ENCODE assay signal across 1 cellular context in genomic region chr12:51368640-51369517, GRCh38.
TF ChIP-seq lines count a peak whose summit lies in the region.

No MANE protein-coding gene starts in this region.

TF ChIP-seq in K562, 482 proteins besides CTCF, POLR2A, EP300 and RAD21 (continues in another document):
- TF ChIP-seq ZNF699 (CRISPR knock-in tag; IDR thresholded peaks at IDR 0.05; ENCODE audit: insufficient replicate concordance) = no peak
- no peak for TF ChIP-seq PTTG1 (tag; IDR thresholded peaks at IDR 0.05; ENCODE audit: low read depth)
- no peak for TF ChIP-seq RFX5 (IDR thresholded peaks at IDR 0.05; ENCODE audit: low read depth, low read length)
- peak; percentile 68; the same call in 1 of the 2 replicates for TF ChIP-seq CREB3 (tag; conservative IDR thresholded peaks at IDR 0.05; ENCODE audit: low read depth)
- no peak for TF ChIP-seq ZNF609 (CRISPR knock-in tag; IDR thresholded peaks at IDR 0.05; ENCODE audit: borderline replicate concordance)
- TF ChIP-seq ETS2 (tag; IDR thresholded peaks at IDR 0.05; ENCODE audit: borderline replicate concordance, poor library complexity, severe bottlenecking) = no peak
- TF ChIP-seq THAP12 (CRISPR knock-in tag; IDR thresholded peaks at IDR 0.05) = no peak
- no peak for TF ChIP-seq SIRT6 (IDR thresholded peaks at IDR 0.05; ENCODE audit: low read depth, low read length)
- no peak for TF ChIP-seq BCL6 (CRISPR knock-in tag; IDR thresholded peaks at IDR 0.05)
- TF ChIP-seq, protein P1, sequence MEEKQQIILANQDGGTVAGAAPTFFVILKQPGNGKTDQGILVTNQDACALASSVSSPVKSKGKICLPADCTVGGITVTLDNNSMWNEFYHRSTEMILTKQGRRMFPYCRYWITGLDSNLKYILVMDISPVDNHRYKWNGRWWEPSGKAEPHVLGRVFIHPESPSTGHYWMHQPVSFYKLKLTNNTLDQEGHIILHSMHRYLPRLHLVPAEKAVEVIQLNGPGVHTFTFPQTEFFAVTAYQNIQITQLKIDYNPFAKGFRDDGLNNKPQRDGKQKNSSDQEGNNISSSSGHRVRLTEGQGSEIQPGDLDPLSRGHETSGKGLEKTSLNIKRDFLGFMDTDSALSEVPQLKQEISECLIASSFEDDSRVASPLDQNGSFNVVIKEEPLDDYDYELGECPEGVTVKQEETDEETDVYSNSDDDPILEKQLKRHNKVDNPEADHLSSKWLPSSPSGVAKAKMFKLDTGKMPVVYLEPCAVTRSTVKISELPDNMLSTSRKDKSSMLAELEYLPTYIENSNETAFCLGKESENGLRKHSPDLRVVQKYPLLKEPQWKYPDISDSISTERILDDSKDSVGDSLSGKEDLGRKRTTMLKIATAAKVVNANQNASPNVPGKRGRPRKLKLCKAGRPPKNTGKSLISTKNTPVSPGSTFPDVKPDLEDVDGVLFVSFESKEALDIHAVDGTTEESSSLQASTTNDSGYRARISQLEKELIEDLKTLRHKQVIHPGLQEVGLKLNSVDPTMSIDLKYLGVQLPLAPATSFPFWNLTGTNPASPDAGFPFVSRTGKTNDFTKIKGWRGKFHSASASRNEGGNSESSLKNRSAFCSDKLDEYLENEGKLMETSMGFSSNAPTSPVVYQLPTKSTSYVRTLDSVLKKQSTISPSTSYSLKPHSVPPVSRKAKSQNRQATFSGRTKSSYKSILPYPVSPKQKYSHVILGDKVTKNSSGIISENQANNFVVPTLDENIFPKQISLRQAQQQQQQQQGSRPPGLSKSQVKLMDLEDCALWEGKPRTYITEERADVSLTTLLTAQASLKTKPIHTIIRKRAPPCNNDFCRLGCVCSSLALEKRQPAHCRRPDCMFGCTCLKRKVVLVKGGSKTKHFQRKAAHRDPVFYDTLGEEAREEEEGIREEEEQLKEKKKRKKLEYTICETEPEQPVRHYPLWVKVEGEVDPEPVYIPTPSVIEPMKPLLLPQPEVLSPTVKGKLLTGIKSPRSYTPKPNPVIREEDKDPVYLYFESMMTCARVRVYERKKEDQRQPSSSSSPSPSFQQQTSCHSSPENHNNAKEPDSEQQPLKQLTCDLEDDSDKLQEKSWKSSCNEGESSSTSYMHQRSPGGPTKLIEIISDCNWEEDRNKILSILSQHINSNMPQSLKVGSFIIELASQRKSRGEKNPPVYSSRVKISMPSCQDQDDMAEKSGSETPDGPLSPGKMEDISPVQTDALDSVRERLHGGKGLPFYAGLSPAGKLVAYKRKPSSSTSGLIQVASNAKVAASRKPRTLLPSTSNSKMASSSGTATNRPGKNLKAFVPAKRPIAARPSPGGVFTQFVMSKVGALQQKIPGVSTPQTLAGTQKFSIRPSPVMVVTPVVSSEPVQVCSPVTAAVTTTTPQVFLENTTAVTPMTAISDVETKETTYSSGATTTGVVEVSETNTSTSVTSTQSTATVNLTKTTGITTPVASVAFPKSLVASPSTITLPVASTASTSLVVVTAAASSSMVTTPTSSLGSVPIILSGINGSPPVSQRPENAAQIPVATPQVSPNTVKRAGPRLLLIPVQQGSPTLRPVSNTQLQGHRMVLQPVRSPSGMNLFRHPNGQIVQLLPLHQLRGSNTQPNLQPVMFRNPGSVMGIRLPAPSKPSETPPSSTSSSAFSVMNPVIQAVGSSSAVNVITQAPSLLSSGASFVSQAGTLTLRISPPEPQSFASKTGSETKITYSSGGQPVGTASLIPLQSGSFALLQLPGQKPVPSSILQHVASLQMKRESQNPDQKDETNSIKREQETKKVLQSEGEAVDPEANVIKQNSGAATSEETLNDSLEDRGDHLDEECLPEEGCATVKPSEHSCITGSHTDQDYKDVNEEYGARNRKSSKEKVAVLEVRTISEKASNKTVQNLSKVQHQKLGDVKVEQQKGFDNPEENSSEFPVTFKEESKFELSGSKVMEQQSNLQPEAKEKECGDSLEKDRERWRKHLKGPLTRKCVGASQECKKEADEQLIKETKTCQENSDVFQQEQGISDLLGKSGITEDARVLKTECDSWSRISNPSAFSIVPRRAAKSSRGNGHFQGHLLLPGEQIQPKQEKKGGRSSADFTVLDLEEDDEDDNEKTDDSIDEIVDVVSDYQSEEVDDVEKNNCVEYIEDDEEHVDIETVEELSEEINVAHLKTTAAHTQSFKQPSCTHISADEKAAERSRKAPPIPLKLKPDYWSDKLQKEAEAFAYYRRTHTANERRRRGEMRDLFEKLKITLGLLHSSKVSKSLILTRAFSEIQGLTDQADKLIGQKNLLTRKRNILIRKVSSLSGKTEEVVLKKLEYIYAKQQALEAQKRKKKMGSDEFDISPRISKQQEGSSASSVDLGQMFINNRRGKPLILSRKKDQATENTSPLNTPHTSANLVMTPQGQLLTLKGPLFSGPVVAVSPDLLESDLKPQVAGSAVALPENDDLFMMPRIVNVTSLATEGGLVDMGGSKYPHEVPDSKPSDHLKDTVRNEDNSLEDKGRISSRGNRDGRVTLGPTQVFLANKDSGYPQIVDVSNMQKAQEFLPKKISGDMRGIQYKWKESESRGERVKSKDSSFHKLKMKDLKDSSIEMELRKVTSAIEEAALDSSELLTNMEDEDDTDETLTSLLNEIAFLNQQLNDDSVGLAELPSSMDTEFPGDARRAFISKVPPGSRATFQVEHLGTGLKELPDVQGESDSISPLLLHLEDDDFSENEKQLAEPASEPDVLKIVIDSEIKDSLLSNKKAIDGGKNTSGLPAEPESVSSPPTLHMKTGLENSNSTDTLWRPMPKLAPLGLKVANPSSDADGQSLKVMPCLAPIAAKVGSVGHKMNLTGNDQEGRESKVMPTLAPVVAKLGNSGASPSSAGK (IDR thresholded peaks at IDR 0.05) = no peak
- no peak for TF ChIP-seq E2F8 (IDR thresholded peaks at IDR 0.05; ENCODE audit: low read depth, partially characterized antibody)
- TF ChIP-seq, protein P2, sequence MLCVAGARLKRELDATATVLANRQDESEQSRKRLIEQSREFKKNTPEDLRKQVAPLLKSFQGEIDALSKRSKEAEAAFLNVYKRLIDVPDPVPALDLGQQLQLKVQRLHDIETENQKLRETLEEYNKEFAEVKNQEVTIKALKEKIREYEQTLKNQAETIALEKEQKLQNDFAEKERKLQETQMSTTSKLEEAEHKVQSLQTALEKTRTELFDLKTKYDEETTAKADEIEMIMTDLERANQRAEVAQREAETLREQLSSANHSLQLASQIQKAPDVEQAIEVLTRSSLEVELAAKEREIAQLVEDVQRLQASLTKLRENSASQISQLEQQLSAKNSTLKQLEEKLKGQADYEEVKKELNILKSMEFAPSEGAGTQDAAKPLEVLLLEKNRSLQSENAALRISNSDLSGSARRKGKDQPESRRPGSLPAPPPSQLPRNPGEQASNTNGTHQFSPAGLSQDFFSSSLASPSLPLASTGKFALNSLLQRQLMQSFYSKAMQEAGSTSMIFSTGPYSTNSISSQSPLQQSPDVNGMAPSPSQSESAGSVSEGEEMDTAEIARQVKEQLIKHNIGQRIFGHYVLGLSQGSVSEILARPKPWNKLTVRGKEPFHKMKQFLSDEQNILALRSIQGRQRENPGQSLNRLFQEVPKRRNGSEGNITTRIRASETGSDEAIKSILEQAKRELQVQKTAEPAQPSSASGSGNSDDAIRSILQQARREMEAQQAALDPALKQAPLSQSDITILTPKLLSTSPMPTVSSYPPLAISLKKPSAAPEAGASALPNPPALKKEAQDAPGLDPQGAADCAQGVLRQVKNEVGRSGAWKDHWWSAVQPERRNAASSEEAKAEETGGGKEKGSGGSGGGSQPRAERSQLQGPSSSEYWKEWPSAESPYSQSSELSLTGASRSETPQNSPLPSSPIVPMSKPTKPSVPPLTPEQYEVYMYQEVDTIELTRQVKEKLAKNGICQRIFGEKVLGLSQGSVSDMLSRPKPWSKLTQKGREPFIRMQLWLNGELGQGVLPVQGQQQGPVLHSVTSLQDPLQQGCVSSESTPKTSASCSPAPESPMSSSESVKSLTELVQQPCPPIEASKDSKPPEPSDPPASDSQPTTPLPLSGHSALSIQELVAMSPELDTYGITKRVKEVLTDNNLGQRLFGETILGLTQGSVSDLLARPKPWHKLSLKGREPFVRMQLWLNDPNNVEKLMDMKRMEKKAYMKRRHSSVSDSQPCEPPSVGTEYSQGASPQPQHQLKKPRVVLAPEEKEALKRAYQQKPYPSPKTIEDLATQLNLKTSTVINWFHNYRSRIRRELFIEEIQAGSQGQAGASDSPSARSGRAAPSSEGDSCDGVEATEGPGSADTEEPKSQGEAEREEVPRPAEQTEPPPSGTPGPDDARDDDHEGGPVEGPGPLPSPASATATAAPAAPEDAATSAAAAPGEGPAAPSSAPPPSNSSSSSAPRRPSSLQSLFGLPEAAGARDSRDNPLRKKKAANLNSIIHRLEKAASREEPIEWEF (CRISPR knock-in tag; IDR thresholded peaks at IDR 0.05) = no peak
- peak; percentile 68 for TF ChIP-seq SMARCA4 (IDR thresholded peaks at IDR 0.05)
- peak; percentile 93 for TF ChIP-seq ETV1 (tag; conservative IDR thresholded peaks at IDR 0.05; ENCODE audit: low read depth)
- peak; percentile 59 for TF ChIP-seq LEF1 (IDR thresholded peaks at IDR 0.05)
- no peak for TF ChIP-seq PYGO2 (tag; IDR thresholded peaks at IDR 0.05)
- peak; percentile 45; the same call in 1 of the 2 replicates for TF ChIP-seq RUNX1 (IDR thresholded peaks at IDR 0.05; ENCODE audit: low read depth)
- no peak for TF ChIP-seq CBX8 (IDR thresholded peaks at IDR 0.05; ENCODE audit: borderline replicate concordance, extremely low read depth, low read depth, low read length, poor library complexity, severe bottlenecking)
- TF ChIP-seq ZKSCAN1 (IDR thresholded peaks at IDR 0.05; ENCODE audit: low read depth, low read length) = no peak
- 0 out of 2 replicates have a peak, but pooled peaks have one; percentile 4 for TF ChIP-seq SPI1 (IDR thresholded peaks at IDR 0.05; ENCODE audit: borderline replicate concordance, low read depth, low read length)
- no peak for TF ChIP-seq NFYB (IDR thresholded peaks at IDR 0.05; ENCODE audit: extremely low read depth, insufficient read length)
- no peak for TF ChIP-seq MAFF (IDR thresholded peaks at IDR 0.05; ENCODE audit: low read length)
- peak; percentile 45; the same call in 1 of the 2 replicates for TF ChIP-seq ESRRA (IDR thresholded peaks at IDR 0.05; ENCODE audit: borderline replicate concordance, low read depth)
